Comparison of ENCODE assay signal across 13 cellular contexts in the genomic region with DNA sequence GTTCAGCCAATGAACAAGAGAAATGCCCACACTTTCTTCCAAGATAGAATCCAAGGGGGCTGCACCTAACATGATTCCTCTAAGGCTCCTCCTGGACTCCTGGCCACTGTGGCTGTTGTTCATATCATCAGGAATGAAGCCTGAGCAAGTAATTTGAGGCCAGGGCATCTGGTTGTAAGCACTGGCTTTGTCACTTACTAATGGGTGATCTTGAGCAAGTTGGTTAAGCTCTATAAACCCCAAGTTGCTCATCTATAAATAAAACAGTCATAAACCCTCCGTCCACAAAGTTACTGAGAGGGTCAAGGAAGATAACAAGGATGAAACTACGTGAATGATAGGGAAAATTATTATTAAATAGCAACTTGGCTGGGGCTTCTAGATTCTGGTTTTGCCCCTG. TPM values are rescaled to one million over a fixed set of nuclear protein-coding genes. Genes with fewer than 3 reads are reported as not detected.
DNase-seq lines count a peak whose midpoint lies in the region; ATAC-seq and TF ChIP-seq lines count a peak whose summit lies in the region.
"Had no signal": no experiment of that assay in that cellular context is flagged by ENCODE, and none has a peak within 500 bp of the region (broad histone marks: within the 10 kb centered on the region; RNA-seq: fewer than 3 reads in every experiment).

No MANE protein-coding gene starts in this region.

- peak overlapping the region; percentile 75 for H2AFZ ChIP-seq in osteoblast (ENCODE audit: low read length)

- DNase-seq in left ventricle myocardium inferior (no peak), left cardiac atrium (no peak), osteoblast (ENCODE audit: insufficient read length, low spot score, missing footprints) (peak; percentile 75), uterus (no peak), mucosa of gallbladder (ENCODE audit: low spot score) (no peak)
- DNase-seq in activated CD8-positive, alpha-beta memory T cell treated with anti-CD3 and anti-CD28 coated beads, Interleukin-2, amount 50 U/mL, for 48 hours: no peak
- DNase-seq in activated T-cell treated with anti-CD3 and anti-CD28 coated beads, Interleukin-2, amount 50 U/mL, for 4 hours: no peak
- DNase-seq: activated CD8-positive, alpha-beta T cell treated with anti-CD3 and anti-CD28 coated beads, Interleukin-2, amount 10 ng/mL, durations not matched to agents 7 days and 5 days; DMS153; NCI-H2081 treated with DMSO at 0.1 percent for 48 hours; T-helper 17 cell had no signal

- TF ChIP-seq POLR2A in gastroesophageal sphincter (IDR thresholded peaks at IDR 0.05) (no peak), uterus (IDR thresholded peaks at IDR 0.05) (no peak)

- peak overlapping the region; percentile 35 for H3K4me2 ChIP-seq in osteoblast (ENCODE audit: insufficient read depth, low read length)

- H4K20me1 ChIP-seq in osteoblast (ENCODE audit: insufficient read depth, low read length): no peaks in the 10 kb centered on the region

- H3K27me3 ChIP-seq in left ventricle myocardium inferior (ENCODE audit: low read depth) (no peaks in the 10 kb centered on the region), gastroesophageal sphincter (no peaks in the 10 kb centered on the region), osteoblast (ENCODE audit: insufficient read depth, low read length) (no peaks in the 10 kb centered on the region), uterus (no peaks in the 10 kb centered on the region)

- H3K36me3 ChIP-seq in left ventricle myocardium inferior (no peaks in the 10 kb centered on the region), gastroesophageal sphincter (no peaks in the 10 kb centered on the region), osteoblast (ENCODE audit: insufficient read depth, low read length) (no peaks in the 10 kb centered on the region), uterus (no peaks in the 10 kb centered on the region)

- no peaks in the 10 kb centered on the region for H3K9me3 ChIP-seq in left ventricle myocardium inferior (replicated peaks)
- H3K9me3 ChIP-seq in gastroesophageal sphincter: no peaks in the 10 kb centered on the region
- no peaks in the 10 kb centered on the region for H3K9me3 ChIP-seq in osteoblast (ENCODE audit: low read depth, low read length)
- no peaks in the 10 kb centered on the region for H3K9me3 ChIP-seq in uterus

- H3K27ac ChIP-seq in left ventricle myocardium inferior (replicated peaks): peak overlapping the region; percentile 89
- peak overlapping the region in 3 of 4 donors; percentile 78 to 83 (median 78) for H3K27ac ChIP-seq in gastroesophageal sphincter
- H3K27ac ChIP-seq in osteoblast (ENCODE audit: low read depth, low read length): peak overlapping the region; percentile 36
- peak overlapping the region; percentile 72 to 80 for H3K27ac ChIP-seq in uterus

- H3K4me3 ChIP-seq in left ventricle myocardium inferior: no peak overlapping the region
- no peak overlapping the region for H3K4me3 ChIP-seq in gastroesophageal sphincter
- H3K4me3 ChIP-seq in osteoblast (ENCODE audit: insufficient read depth, low read length): no peak overlapping the region
- H3K4me3 ChIP-seq in uterus: no peak overlapping the region

- H3K9me3 Mint-ChIP-seq in activated T-cell treated with anti-CD3 and anti-CD28 coated beads, Interleukin-2, amount 50 U/mL, for 4 hours: no peaks in the 10 kb centered on the region

- intact Hi-C loops in left ventricle myocardium inferior (cut with micrococcal nuclease) (no loop called here), left cardiac atrium (cut with DNase I) (no loop called here), uterus (cut with DNase I; ENCODE audit: low total_unique reads) (no loop called here)

- no peak for ATAC-seq in left cardiac atrium
- ATAC-seq in gastroesophageal sphincter: no peak
- no peak for ATAC-seq in activated T-cell treated with anti-CD3 and anti-CD28 coated beads, Interleukin-2, amount 50 U/mL, for 4 hours
- ATAC-seq: activated CD8-positive, alpha-beta T cell treated with anti-CD3 and anti-CD28 coated beads, Interleukin-2, amount 10 ng/mL, durations not matched to agents 7 days and 5 days; T-helper 17 cell had no signal

- no peaks in the 10 kb centered on the region for H3K79me2 ChIP-seq in osteoblast (ENCODE audit: insufficient read depth, low read length)

- H3K4me1 Mint-ChIP-seq in activated T-cell treated with anti-CD3 and anti-CD28 coated beads, Interleukin-2, amount 50 U/mL, for 4 hours (ENCODE audit: low read depth): no peaks in the 10 kb centered on the region
- H3K4me1 Mint-ChIP-seq: T-helper 17 cell had no signal

- WGBS in gastroesophageal sphincter (ENCODE audit: low coverage in 1 of 2), 2 donors: 29 to 47% methylated on average over 2 of the region's 2 CpGs

- no peak for TF ChIP-seq EP300 in gastroesophageal sphincter (IDR thresholded peaks at IDR 0.05)

- peaks cover 29% of the 10 kb centered on the region for H3K4me1 ChIP-seq in left ventricle myocardium inferior
- peaks cover 0 to 20% (median 10%) of the 10 kb centered on the region in 3 donors for H3K4me1 ChIP-seq in gastroesophageal sphincter
- peaks cover 21% of the 10 kb centered on the region for H3K4me1 ChIP-seq in osteoblast (ENCODE audit: insufficient read depth, low read length)
- no peaks in the 10 kb centered on the region for H3K4me1 ChIP-seq in uterus

- H3K4me3 Mint-ChIP-seq in activated T-cell treated with anti-CD3 and anti-CD28 coated beads, Interleukin-2, amount 50 U/mL, for 4 hours: no peak overlapping the region
- H3K4me3 Mint-ChIP-seq: activated CD8-positive, alpha-beta T cell treated with anti-CD3 and anti-CD28 coated beads, Interleukin-2, amount 10 ng/mL, durations not matched to agents 7 days and 5 days; activated naive CD8-positive, alpha-beta T cell; T-helper 17 cell had no signal

- H3K27me3 Mint-ChIP-seq in activated T-cell treated with anti-CD3 and anti-CD28 coated beads, Interleukin-2, amount 50 U/mL, for 4 hours (ENCODE audit: low read depth): no peaks in the 10 kb centered on the region
- H3K27me3 Mint-ChIP-seq: activated naive CD8-positive, alpha-beta T cell; T-helper 17 cell had no signal

- H3K36me3 Mint-ChIP-seq in activated T-cell treated with anti-CD3 and anti-CD28 coated beads, Interleukin-2, amount 50 U/mL, for 4 hours (ENCODE audit: insufficient read depth): no peaks in the 10 kb centered on the region
- H3K36me3 Mint-ChIP-seq: activated naive CD8-positive, alpha-beta T cell had no signal

- no peak for TF ChIP-seq CTCF in left ventricle myocardium inferior (IDR thresholded peaks at IDR 0.05; ENCODE audit: borderline replicate concordance)
- no peak for TF ChIP-seq CTCF in gastroesophageal sphincter (IDR thresholded peaks at IDR 0.05)
- no peak for TF ChIP-seq CTCF in osteoblast (IDR thresholded peaks at IDR 0.05; ENCODE audit: extremely low read depth, low read depth, low read length)
- no peak for TF ChIP-seq CTCF in uterus (IDR thresholded peaks at IDR 0.05)

RNA-seq across cellular contexts. Expression of a gene that starts 58.3 kb away (rescaled TPM):
- 0.52 TPM for total RNA-seq in left ventricle myocardium inferior
- under 1 TPM; 0.65 to 0.94 TPM for total RNA-seq in left cardiac atrium
- 1 to 10 TPM in 1 of 4 donors, under 1 TPM in 1, not detected in 2; 0.40 to 1.7 TPM for total RNA-seq in gastroesophageal sphincter
- total RNA-seq in osteoblast: 0.88 and 1.1 TPM in 2 replicates
- 10 to 100 TPM in 1 of 4 donors, under 1 TPM in 1, not detected in 2; 0.67 to 10.5 TPM for total RNA-seq in uterus
- total RNA-seq in activated T-cell treated with anti-CD3 and anti-CD28 coated beads, Interleukin-2, amount 50 U/mL, for 4 hours: 10 to 100 TPM; 31.5 to 52.5 (median 40.1) TPM
- 0.66 TPM for total RNA-seq in mucosa of gallbladder

Comparison
In these comparisons a context has a peak if more than half of its experiments do, and no peak if none do; other contexts are left out.
1. H3K27ac ChIP-seq: peak in every context shown above with its lines; median percentile 89 in left ventricle myocardium inferior; 78 in gastroesophageal sphincter; 76 in uterus; 36 in osteoblast.